Comparison of ENCODE assay signal across 17 cellular contexts in genomic region chr4:121814756-121815155, GRCh38. TPM values are rescaled to one million over a fixed set of nuclear protein-coding genes. Genes with fewer than 3 reads are reported as not detected.
DNase-seq lines count a peak whose midpoint lies in the region; ATAC-seq, FAIRE-seq and TF ChIP-seq lines count a peak whose summit lies in the region.
"Had no signal": no experiment of that assay in that cellular context is flagged by ENCODE, and none has a peak within 500 bp of the region (broad histone marks: within the 10 kb centered on the region; RNA-seq: fewer than 3 reads in every experiment).

No MANE protein-coding gene starts in this region.

- peaks cover 7% of the 10 kb centered on the region for H3K4me1 ChIP-seq in osteoblast (ENCODE audit: insufficient read depth, low read length)
- H3K4me1 ChIP-seq: SJCRH30 had no signal

- H4K20me1 ChIP-seq in osteoblast (ENCODE audit: insufficient read depth, low read length): no peaks in the 10 kb centered on the region

- H3K27me3 Mint-ChIP-seq in activated T-cell treated with anti-CD3 and anti-CD28 coated beads, Interleukin-2, amount 50 U/mL, for 24 hours: no peaks in the 10 kb centered on the region
- no peaks in the 10 kb centered on the region for H3K27me3 Mint-ChIP-seq in activated T-cell treated with anti-CD3 and anti-CD28 coated beads, Interleukin-2, amount 50 U/mL, for 4 hours (ENCODE audit: low read depth)
- no peaks in the 10 kb centered on the region for H3K27me3 Mint-ChIP-seq in T-helper 17 cell
- H3K27me3 Mint-ChIP-seq: B cell had no signal

- no peak overlapping the region for H3K4me3 Mint-ChIP-seq in activated T-cell treated with anti-CD3 and anti-CD28 coated beads, Interleukin-2, amount 50 U/mL, for 24 hours
- H3K4me3 Mint-ChIP-seq in activated T-cell treated with anti-CD3 and anti-CD28 coated beads, Interleukin-2, amount 50 U/mL, for 4 hours: no peak overlapping the region
- no peak overlapping the region for H3K4me3 Mint-ChIP-seq in T-helper 17 cell
- H3K4me3 Mint-ChIP-seq: B cell had no signal

- no peaks in the 10 kb centered on the region for H3K9me3 ChIP-seq in T-helper 17 cell (ENCODE audit: control insufficient read depth, low read length, poor library complexity, severe bottlenecking)
- no peaks in the 10 kb centered on the region for H3K9me3 ChIP-seq in osteoblast (ENCODE audit: low read depth, low read length)
- H3K9me3 ChIP-seq: SJCRH30 had no signal

- H3K4me3 ChIP-seq in osteoblast (ENCODE audit: insufficient read depth, low read length): no peak overlapping the region
- H3K4me3 ChIP-seq: PC-9, SJCRH30 had no signal

- ATAC-seq in activated T-cell treated with anti-CD3 and anti-CD28 coated beads, Interleukin-2, amount 50 U/mL, for 4 hours: no peak
- no peak for ATAC-seq in T-helper 17 cell

- peak overlapping the region; percentile 41 for H3K27ac Mint-ChIP-seq in activated T-cell treated with anti-CD3 and anti-CD28 coated beads, Interleukin-2, amount 50 U/mL, for 24 hours
- peak overlapping the region; percentile 47 for H3K27ac Mint-ChIP-seq in T-helper 17 cell
- H3K27ac Mint-ChIP-seq: B cell had no signal

- peaks cover 93% of the 10 kb centered on the region for H3K36me3 Mint-ChIP-seq in activated T-cell treated with anti-CD3 and anti-CD28 coated beads, Interleukin-2, amount 50 U/mL, for 24 hours (ENCODE audit: low read depth)
- peaks cover 27% of the 10 kb centered on the region for H3K36me3 Mint-ChIP-seq in activated T-cell treated with anti-CD3 and anti-CD28 coated beads, Interleukin-2, amount 50 U/mL, for 4 hours (ENCODE audit: insufficient read depth)
- peaks cover 6% of the 10 kb centered on the region for H3K36me3 Mint-ChIP-seq in T-helper 17 cell (ENCODE audit: low read depth)

- FAIRE-seq in G401.6 (lab: Jason Lieb, UNC): peak; percentile 66
- FAIRE-seq: H54 had no signal

- peaks cover 20% of the 10 kb centered on the region for H3K79me2 ChIP-seq in osteoblast (ENCODE audit: insufficient read depth, low read length)

- TF ChIP-seq CTCF in osteoblast (IDR thresholded peaks at IDR 0.05; ENCODE audit: extremely low read depth, low read depth, low read length): no peak

- no peaks in the 10 kb centered on the region for H3K9me3 Mint-ChIP-seq in activated T-cell treated with anti-CD3 and anti-CD28 coated beads, Interleukin-2, amount 50 U/mL, for 24 hours
- no peaks in the 10 kb centered on the region for H3K9me3 Mint-ChIP-seq in activated T-cell treated with anti-CD3 and anti-CD28 coated beads, Interleukin-2, amount 50 U/mL, for 4 hours

- no peaks in the 10 kb centered on the region for H3K27me3 ChIP-seq in osteoblast (ENCODE audit: insufficient read depth, low read length)
- H3K27me3 ChIP-seq: SJCRH30 had no signal

- H3K4me1 Mint-ChIP-seq in activated T-cell treated with anti-CD3 and anti-CD28 coated beads, Interleukin-2, amount 50 U/mL, for 24 hours (ENCODE audit: low read depth): peaks cover 19% of the 10 kb centered on the region
- peaks cover 7% of the 10 kb centered on the region for H3K4me1 Mint-ChIP-seq in activated T-cell treated with anti-CD3 and anti-CD28 coated beads, Interleukin-2, amount 50 U/mL, for 4 hours (ENCODE audit: low read depth)
- H3K4me1 Mint-ChIP-seq in T-helper 17 cell: peaks cover 9% of the 10 kb centered on the region
- H3K4me1 Mint-ChIP-seq: B cell had no signal

- peaks cover 75% of the 10 kb centered on the region for H3K36me3 ChIP-seq in osteoblast (ENCODE audit: insufficient read depth, low read length)

- no peak for DNase-seq in activated T-cell treated with anti-CD3 and anti-CD28 coated beads, Interleukin-2, amount 50 U/mL, for 24 hours
- DNase-seq in activated T-cell treated with anti-CD3 and anti-CD28 coated beads, Interleukin-2, amount 50 U/mL, for 4 hours: no peak
- DNase-seq in T-helper 17 cell: no peak
- DNase-seq in osteoblast (ENCODE audit: insufficient read length, low spot score, missing footprints): peak; percentile 57
- DNase-seq in substantia nigra (lab: John Stamatoyannopoulos, UW): no peak
- no peak for DNase-seq in NOMO-1 treated with dmso at 0.1 percent for 144 hours (lab: John Stamatoyannopoulos, UW; ENCODE audit: unreplicated experiment)
- no peak for DNase-seq in hepatic stellate cell (ENCODE audit: low spot score)
- DNase-seq: NCI-H1417, NCI-H187, NCI-H345, NCI-H524 treated with DMSO at 0.1 percent for 48 hours, PC-9, SJCRH30 had no signal

- H2AFZ ChIP-seq in osteoblast (ENCODE audit: low read length): no peak overlapping the region
- H2AFZ ChIP-seq: PC-9 had no signal

- no peak overlapping the region for H3K4me2 ChIP-seq in osteoblast (ENCODE audit: insufficient read depth, low read length)
- H3K4me2 ChIP-seq: KMS-11, PC-9 had no signal

- H3K27ac ChIP-seq in osteoblast (ENCODE audit: low read depth, low read length) (no peak overlapping the region), substantia nigra (ENCODE audit: low read depth, low read length, poor library complexity, severe bottlenecking) (no peak overlapping the region)
- H3K27ac ChIP-seq: KMS-11, PC-9, SJCRH30 had no signal

RNA-seq across cellular contexts. Expression of gene CCNA2, which starts 8.9 kb away (rescaled TPM):
- 10 to 100 TPM in 2 of 3 donors, 1 to 10 TPM in 1; 9.7 to 14.7 (median 14.5) TPM for total RNA-seq in activated T-cell treated with anti-CD3 and anti-CD28 coated beads, Interleukin-2, amount 50 U/mL, for 4 hours
- total RNA-seq in T-helper 17 cell (under 1 TPM; 0.25 to 0.57 TPM), osteoblast (8.0 and 8.7 TPM in 2 replicates)

RNA-seq across cellular contexts. Expression of gene EXOSC9, which starts 13.6 kb away (rescaled TPM):
- total RNA-seq in activated T-cell treated with anti-CD3 and anti-CD28 coated beads, Interleukin-2, amount 50 U/mL, for 4 hours: 10 to 100 TPM; 78.1 to 80.9 (median 80.7) TPM
- total RNA-seq in T-helper 17 cell: 10 to 100 TPM; 57.6 to 58.8 TPM
- total RNA-seq in osteoblast: 30.8 and 31.2 TPM in 2 replicates

RNA-seq across cellular contexts. Expression of gene SMIM43, which starts 49.8 kb away (rescaled TPM):
- not detected for total RNA-seq in activated T-cell treated with anti-CD3 and anti-CD28 coated beads, Interleukin-2, amount 50 U/mL, for 4 hours
- not detected for total RNA-seq in T-helper 17 cell
- 0.72 and 1.8 TPM in 2 replicates for total RNA-seq in osteoblast
- total RNA-seq: B cell, PC-9 had no signal

RNA-seq across cellular contexts. Expression of gene BBS7, which starts 55.5 kb away (rescaled TPM):
- 10 to 100 TPM; 18.9 to 23.6 (median 21.5) TPM for total RNA-seq in activated T-cell treated with anti-CD3 and anti-CD28 coated beads, Interleukin-2, amount 50 U/mL, for 4 hours
- total RNA-seq in T-helper 17 cell (1 to 10 TPM; 5.1 to 5.6 TPM), osteoblast (18.0 and 20.6 TPM in 2 replicates)
